In genomic region chrY:24619070-24619807, GRCh38 we compare ENCODE assay signal across 10 cellular contexts. TPM values are rescaled to one million over a fixed set of nuclear protein-coding genes. Genes with fewer than 3 reads are reported as not detected.
"Had no signal": no experiment of that assay in that cellular context is flagged by ENCODE, and none has a peak within 500 bp of the region (broad histone marks: within the 10 kb centered on the region; RNA-seq: fewer than 3 reads in every experiment).

No MANE protein-coding gene starts in this region.

RNA-seq across cellular contexts. Expression of gene BPY2B, which starts 1.4 kb away (rescaled TPM):
- total RNA-seq: OCI-LY7, PC-3, PC-9, Peyer's patch, Right ventricle myocardium inferior, Right ventricle myocardium superior, RPMI7951, SJCRH30, SJSA1, SK-MEL-5 had no signal
